12 cellular contexts compared by ENCODE assay signal in the genomic region with DNA sequence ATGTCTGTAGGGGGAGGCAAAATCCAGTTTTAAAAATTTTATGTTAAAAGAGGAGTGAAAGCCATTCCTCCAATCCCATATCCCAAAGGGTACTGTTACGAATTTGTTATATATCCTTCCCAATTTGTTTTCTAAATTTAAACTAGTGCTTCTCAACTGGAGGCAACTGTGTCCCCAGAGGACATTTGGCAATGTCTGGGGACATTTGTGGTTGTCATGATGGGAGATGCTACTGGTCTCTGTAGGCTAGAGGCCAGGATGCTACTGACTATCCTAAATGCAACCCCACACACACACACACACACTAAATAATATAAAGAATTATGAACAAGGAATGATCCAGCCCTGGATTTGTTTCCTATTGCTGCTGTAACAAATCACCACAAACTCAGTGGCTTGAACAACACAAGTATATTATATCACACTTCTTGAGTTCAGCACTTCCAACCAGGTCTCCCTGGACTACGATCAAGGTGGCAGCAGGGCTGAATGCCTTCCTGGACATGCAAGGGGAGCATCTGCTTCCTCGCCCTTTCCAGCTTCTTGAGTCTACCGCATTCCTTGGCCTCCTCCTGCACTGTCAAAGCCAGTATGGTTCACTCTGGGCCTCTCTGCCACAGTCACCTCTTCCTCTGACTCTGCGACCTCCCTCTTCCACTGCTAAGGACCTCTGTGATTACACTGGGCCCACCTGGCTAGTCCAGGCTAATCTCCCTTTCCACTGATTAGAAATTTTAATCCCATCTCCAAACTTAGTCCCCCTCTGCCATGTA. TPM values are rescaled to one million over a fixed set of nuclear protein-coding genes. Genes with fewer than 3 reads are reported as not detected.
DNase-seq lines count a peak whose midpoint lies in the region; ATAC-seq and TF ChIP-seq lines count a peak whose summit lies in the region.
"Had no signal": no experiment of that assay in that cellular context is flagged by ENCODE, and none has a peak within 500 bp of the region (broad histone marks: within the 10 kb centered on the region; RNA-seq: fewer than 3 reads in every experiment).

No MANE protein-coding gene starts in this region.

- peak overlapping the region; percentile 61 to 84 (median 77) for H3K4me2 ChIP-seq in BLaER1 treated with 17β-estradiol and CSF1 and Interleukin-3, amounts not matched to agents 10 nM and 100 nM
- H3K4me2 ChIP-seq in H9 (ENCODE audit: insufficient read depth, insufficient read length, low read length) (no peak overlapping the region), trophoblast cell (ENCODE audit: low read length) (no peak overlapping the region), smooth muscle cell (no peak overlapping the region)

- H3K36me3 ChIP-seq in BLaER1 treated with 17β-estradiol and CSF1 and Interleukin-3, amounts not matched to agents 10 nM and 100 nM: peaks cover 0 to 24% (median 9%) of the 10 kb centered on the region in 11 experiments; a peak in 10 of 22 replicates
- no peaks in the 10 kb centered on the region for H3K36me3 ChIP-seq in trophoblast cell (ENCODE audit: control insufficient read depth in 1 of 2, insufficient read depth in 2 of 2, low read length in 2 of 2)
- H3K36me3 ChIP-seq in smooth muscle cell (ENCODE audit: low read depth): no peaks in the 10 kb centered on the region

- H3K36me3 Mint-ChIP-seq in H9 (ENCODE audit: insufficient read depth in 1 of 3, low read depth in 3 of 3): no peaks in the 10 kb centered on the region; a peak in 1 of 7 replicates

- H4K12ac ChIP-seq in trophoblast cell (ENCODE audit: low read depth, low read length): no peak overlapping the region

- H3K14ac ChIP-seq in H9 (ENCODE audit: insufficient read depth, low read length) (peak overlapping the region; percentile 37; the same call in 1 of the 2 replicates), trophoblast cell (ENCODE audit: low read length) (peak overlapping the region; percentile 49)

- H2AK5ac ChIP-seq in H9 (ENCODE audit: insufficient read length, low read length): no peak overlapping the region
- peak overlapping the region; percentile 29 for H2AK5ac ChIP-seq in trophoblast cell (ENCODE audit: low read length)

- H3K23me2 ChIP-seq in H9 (ENCODE audit: insufficient read length, low read depth, low read length, poor library complexity, severe bottlenecking): no peaks in the 10 kb centered on the region

- no peaks in the 10 kb centered on the region for H3K27me3 Mint-ChIP-seq in H9 (ENCODE audit: low read depth)
- H3K27me3 Mint-ChIP-seq: progenitor cell of endocrine pancreas had no signal

- 0 out of 20 replicates have a peak overlapping the region, but pooled peaks of 1 of the 10 experiments have one; percentile 2 for H3K4me3 ChIP-seq in BLaER1 treated with 17β-estradiol and CSF1 and Interleukin-3, amounts not matched to agents 10 nM and 100 nM
- H3K4me3 ChIP-seq in choroid plexus epithelial cell (ENCODE audit: low read depth, low read length) (no peak overlapping the region), trophoblast cell (ENCODE audit: low read depth, low read length) (no peak overlapping the region), smooth muscle cell (no peak overlapping the region)

- no peak overlapping the region for H2BK5ac ChIP-seq in H9 (ENCODE audit: insufficient read length, low read length)
- H2BK5ac ChIP-seq in trophoblast cell (ENCODE audit: low read depth, low read length, poor library complexity): no peak overlapping the region

- H2BK15ac ChIP-seq in H9 (ENCODE audit: low read depth, low read length): no peak overlapping the region

- H3K79me1 ChIP-seq in H9 (ENCODE audit: insufficient read depth, low read depth, low read length, poor library complexity, severe bottlenecking) (peaks cover 20% of the 10 kb centered on the region), trophoblast cell (ENCODE audit: low read length) (peaks cover 7% of the 10 kb centered on the region)

- H3K9me3 ChIP-seq in BLaER1 treated with 17β-estradiol and CSF1 and Interleukin-3, amounts not matched to agents 10 nM and 100 nM (replicated peaks in 1 of 11): peaks cover 0 to 18% (median 9%) of the 10 kb centered on the region in 11 experiments; a peak in 9 of 22 replicates
- H3K9me3 ChIP-seq in H9 (ENCODE audit: control insufficient read depth, low read depth, low read length): no peaks in the 10 kb centered on the region
- no peaks in the 10 kb centered on the region for H3K9me3 ChIP-seq in trophoblast cell (ENCODE audit: insufficient read depth, low read depth, low read length)
- H3K9me3 ChIP-seq in smooth muscle cell (replicated peaks; ENCODE audit: low read depth): no peaks in the 10 kb centered on the region

- H2BK12ac ChIP-seq in H9 (ENCODE audit: insufficient read length, low read depth, low read length): no peak overlapping the region
- no peak overlapping the region for H2BK12ac ChIP-seq in trophoblast cell (ENCODE audit: low read length)

- H4K91ac ChIP-seq in H9 (ENCODE audit: insufficient read length, low read depth, low read length): no peak overlapping the region
- H4K91ac ChIP-seq in trophoblast cell (ENCODE audit: low read depth, low read length): no peak overlapping the region

- DNase-seq in H9: no peak
- peak; percentile 21 for DNase-seq in choroid plexus epithelial cell (ENCODE audit: low read depth)
- DNase-seq in trophoblast cell: no peak
- DNase-seq in NCI-H2081 treated with DMSO at 0.1 percent for 48 hours (lab: John Stamatoyannopoulos, UW): no peak
- no peak for DNase-seq in smooth muscle cell (lab: John Stamatoyannopoulos, UW; ENCODE audit: unreplicated experiment)
- DNase-seq: activated CD4-positive, alpha-beta T cell treated with anti-CD3 and anti-CD28 coated beads for 4 hours; Calu3 had no signal

- H4K5ac ChIP-seq in H9 (ENCODE audit: insufficient read length, low read depth, low read length): no peak overlapping the region

- H3K18ac ChIP-seq in H9 (ENCODE audit: insufficient read length, low read depth, low read length): no peak overlapping the region
- peak overlapping the region; percentile 23 for H3K18ac ChIP-seq in trophoblast cell (ENCODE audit: low read length)

- H3K27ac ChIP-seq in BLaER1 treated with 17β-estradiol and CSF1 and Interleukin-3, amounts not matched to agents 10 nM and 100 nM: peak overlapping the region in 9 of 11 experiments; percentile 3 to 71 (median 60); a peak in 17 of 22 replicates
- H3K27ac ChIP-seq in H9 (ENCODE audit: insufficient read length, low read depth, low read length) (no peak overlapping the region), trophoblast cell (ENCODE audit: low read depth, low read length) (no peak overlapping the region), smooth muscle cell (ENCODE audit: low read depth) (no peak overlapping the region)

- H2AFZ ChIP-seq in H9 (ENCODE audit: low read length) (no peak overlapping the region), trophoblast cell (ENCODE audit: insufficient read depth, low read length, poor library complexity) (peak overlapping the region; percentile 72), smooth muscle cell (ENCODE audit: low read depth) (no peak overlapping the region)

- H3K9ac ChIP-seq in BLaER1 treated with 17β-estradiol and CSF1 and Interleukin-3, amounts not matched to agents 10 nM and 100 nM: peak overlapping the region in 5 of 11 experiments; percentile 1 to 44 (median 23); a peak in 6 of 22 replicates
- H3K9ac ChIP-seq in H9 (ENCODE audit: extremely low read depth, insufficient read length, low read length) (no peak overlapping the region), trophoblast cell (ENCODE audit: low read length) (no peak overlapping the region), smooth muscle cell (ENCODE audit: low read depth) (no peak overlapping the region)

- WGBS in H9 (ENCODE audit: extremely low coverage, insufficient read length, low lambda C conversion rate): no CpG with 5 or more reads among the region's 5 CpGs
- no CpG with 5 or more reads among the region's 5 CpGs for whole genome bisulfite sequencing in trophoblast cell (ENCODE audit: extremely low coverage, insufficient coverage, insufficient read length)
- WGBS in smooth muscle cell (ENCODE audit: low lambda C conversion rate): 95% methylated on average over 5 of the region's 5 CpGs

- H4K8ac ChIP-seq in H9 (replicated peaks; ENCODE audit: insufficient read length, low read depth, low read length) (peak overlapping the region; percentile 35), trophoblast cell (ENCODE audit: low read depth, low read length) (no peak overlapping the region)

- H3K4ac ChIP-seq in H9 (ENCODE audit: low read depth, low read length): no peak overlapping the region; the same call in 1 of the 2 replicates
- H3K4ac ChIP-seq in trophoblast cell (ENCODE audit: low read depth, low read length): peak overlapping the region; percentile 67

- no peak overlapping the region for H3K23ac ChIP-seq in H9 (ENCODE audit: insufficient read length, low read depth, low read length)
- H3K23ac ChIP-seq in trophoblast cell (ENCODE audit: low read length): no peak overlapping the region

- H3K4me1 Mint-ChIP-seq in H9: peaks cover 12 to 22% of the 10 kb centered on the region in 2 experiments; a peak in 3 of 4 replicates

- ATAC-seq in HG02885 (IDR thresholded peaks at IDR 0.05; ENCODE audit: poor library complexity, unreplicated experiment) (no peak), HG03469 (IDR thresholded peaks at IDR 0.05; ENCODE audit: unreplicated experiment) (no peak)

- H3K9me3 Mint-ChIP-seq in H9: no peaks in the 10 kb centered on the region; a peak in 1 of 5 replicates

- peak overlapping the region in 1 of 3 experiments; percentile 27; a peak in 2 of 7 replicates for H3K27ac Mint-ChIP-seq in H9
- H3K27ac Mint-ChIP-seq: activated T-helper 2 cell treated with anti-CD3 and anti-CD28 coated beads, Interferon-gamma antibody, Interleukin-2, Interleukin-4, amounts not matched to agents 10 μg/mL and 5 μg/mL and 100 μg/mL, durations not matched to agents 14 hours and 24 hours and 36 hours had no signal

- no peaks in the 10 kb centered on the region for H3K27me3 ChIP-seq in BLaER1 treated with 17β-estradiol and CSF1 and Interleukin-3, amounts not matched to agents 10 nM and 100 nM
- H3K27me3 ChIP-seq in H9 (ENCODE audit: insufficient read depth, low read length) (no peaks in the 10 kb centered on the region), trophoblast cell (ENCODE audit: insufficient read depth, low read length) (no peaks in the 10 kb centered on the region), smooth muscle cell (ENCODE audit: low read depth) (no peaks in the 10 kb centered on the region)

- no peak overlapping the region for H3T11ph ChIP-seq in H9 (ENCODE audit: low read length)

- H2BK120ac ChIP-seq in H9 (ENCODE audit: low read depth, low read length, poor library complexity, severe bottlenecking): no peak overlapping the region
- H2BK120ac ChIP-seq in trophoblast cell (ENCODE audit: insufficient read depth, low read length, poor library complexity): no peak overlapping the region

- H3F3A ChIP-seq in smooth muscle cell (ENCODE audit: low read depth): peaks cover 10% of the 10 kb centered on the region

- H3K79me2 ChIP-seq in H9 (ENCODE audit: insufficient read depth, low read length) (peaks cover 17% of the 10 kb centered on the region; the same call in 1 of the 2 replicates), trophoblast cell (ENCODE audit: control insufficient read depth, insufficient read depth, low read length, poor library complexity) (peaks cover 4% of the 10 kb centered on the region), smooth muscle cell (ENCODE audit: low read depth) (peaks cover 77% of the 10 kb centered on the region)

- TF ChIP-seq CTCF in H9 (conservative IDR thresholded peaks at IDR 0.05) (no peak), choroid plexus epithelial cell (conservative IDR thresholded peaks at IDR 0.05; ENCODE audit: low read depth, low read length) (no peak), smooth muscle cell (IDR thresholded peaks at IDR 0.05; ENCODE audit: borderline replicate concordance, insufficient read depth, poor library complexity, severe bottlenecking) (no peak)

- H2BK20ac ChIP-seq in H9 (ENCODE audit: low read depth, low read length, poor library complexity, severe bottlenecking): no peak overlapping the region

- H3K56ac ChIP-seq in H9 (ENCODE audit: insufficient read length, low read depth, low read length): no peak overlapping the region

- H4K20me1 ChIP-seq in BLaER1 treated with 17β-estradiol and CSF1 and Interleukin-3, amounts not matched to agents 10 nM and 100 nM: peaks cover 17 to 94% (median 76%) of the 10 kb centered on the region in 11 experiments; a peak in 20 of 22 replicates
- no peaks in the 10 kb centered on the region for H4K20me1 ChIP-seq in H9 (ENCODE audit: control insufficient read depth, insufficient read depth, insufficient read length)
- peaks cover 94% of the 10 kb centered on the region for H4K20me1 ChIP-seq in smooth muscle cell (ENCODE audit: low read depth)

- H3K4me1 ChIP-seq in BLaER1 treated with 17β-estradiol and CSF1 and Interleukin-3, amounts not matched to agents 10 nM and 100 nM: peaks cover 68 to 85% (median 77%) of the 10 kb centered on the region in 10 experiments
- no peaks in the 10 kb centered on the region; the same call in 1 of the 2 replicates for H3K4me1 ChIP-seq in H9 (ENCODE audit: insufficient read depth, low read length)
- H3K4me1 ChIP-seq in trophoblast cell (ENCODE audit: control insufficient read depth in 1 of 2, insufficient read depth in 2 of 2, low read length in 2 of 2): peaks cover 12 to 26% of the 10 kb centered on the region in 2 experiments
- H3K4me1 ChIP-seq in smooth muscle cell (ENCODE audit: low read depth): peaks cover 23% of the 10 kb centered on the region

- no peak overlapping the region for H3K4me3 Mint-ChIP-seq in H9

RNA-seq across cellular contexts. Expression of a gene that starts 30.1 kb away (rescaled TPM):
- total RNA-seq in H9 (2021): 83.4 and 89.7 TPM in 2 replicates
- polyA plus RNA-seq in trophoblast cell (2013): 56.6 and 59.3 TPM in 2 replicates
- 24.1 and 34.6 TPM in 2 replicates for total RNA-seq in smooth muscle cell
- polyA plus RNA-seq in smooth muscle cell: 38.3 and 40.5 TPM in 2 replicates

Comparison
In these comparisons a context has a peak if more than half of its experiments do, and no peak if none do; other contexts are left out.
1. H3K27ac ChIP-seq: peak in BLaER1 treated with 17β-estradiol and CSF1 and Interleukin-3, amounts not matched to agents 10 nM and 100 nM (9 of 11); none in H9 (single experiment), trophoblast cell (single experiment) and smooth muscle cell (single experiment).
2. H3K4me2 ChIP-seq: peak in BLaER1 treated with 17β-estradiol and CSF1 and Interleukin-3, amounts not matched to agents 10 nM and 100 nM (11 of 11); none in H9 (single experiment), trophoblast cell (single experiment) and smooth muscle cell (single experiment).